In the genomic region with DNA sequence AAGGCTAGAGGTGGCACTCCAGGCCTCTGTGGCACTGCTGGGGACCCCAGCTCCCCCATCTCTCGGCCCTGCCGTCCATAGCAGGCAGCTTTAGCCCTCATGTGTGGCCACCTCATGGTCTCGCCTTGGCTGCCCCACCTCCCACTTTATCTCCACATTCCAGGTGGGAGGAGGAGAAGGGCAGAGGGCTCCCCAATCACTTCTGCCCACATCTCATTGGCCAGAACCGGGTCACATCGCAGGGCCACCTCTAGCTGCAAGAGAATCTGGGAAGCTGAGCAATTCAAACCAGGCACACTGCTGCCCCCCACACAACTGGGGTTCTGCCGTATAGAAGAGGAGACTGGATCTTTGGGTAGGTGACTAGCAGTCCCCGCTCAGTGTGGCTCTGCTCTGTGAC, we compare ENCODE assay signal across 36 cellular contexts. TPM values are rescaled to one million over a fixed set of nuclear protein-coding genes. Genes with fewer than 3 reads are reported as not detected.
"Had no signal": no experiment of that assay in that cellular context is flagged by ENCODE, and none has a peak within 500 bp of the region (broad histone marks: within the 10 kb centered on the region; RNA-seq: fewer than 3 reads in every experiment).

No MANE protein-coding gene starts in this region.

- H3K4me1 ChIP-seq: ascending aorta, breast epithelium, colonic mucosa, foreskin keratinocyte, gastrocnemius medialis had no signal

- H3K36me3 Mint-ChIP-seq: activated naive CD4-positive, alpha-beta T cell treated with anti-CD3 and anti-CD28 coated beads, Interleukin-2, amount 50 U/mL, for 72 hours; activated naive CD8-positive, alpha-beta T cell treated with anti-CD3 and anti-CD28 coated beads, Interleukin-2, amount 10 ng/mL, durations not matched to agents 7 days and 5 days; brain had no signal

- H3K4me3 Mint-ChIP-seq: activated B cell treated with CpG ODN at 0.5 μM for 24 hours; activated CD8-positive, alpha-beta T cell treated with anti-CD3 and anti-CD28 coated beads for 36 hours; activated naive CD8-positive, alpha-beta T cell treated with anti-CD3 and anti-CD28 coated beads, Interleukin-2, amount 10 ng/mL, durations not matched to agents 7 days and 5 days; activated T-cell treated with anti-CD3 and anti-CD28 coated beads, Interleukin-2, amount 50 U/mL, for 4 hours; activated T-helper 17 cell treated with anti-CD3 and anti-CD28 coated beads, Interleukin-2, amount 50 U/mL, for 72 hours; dendritic cell treated with granulocyte-macrophage colony-stimulating factor and Interleukin-4, amounts not matched to agents 40 ng/mL and 50 ng/mL, for 4 days; endodermal cell; T-helper 17 cell; T-helper 2 cell treated with Interferon-gamma antibody and Interleukin-4, amounts not matched to agents 5 μg/mL and 100 μg/mL, for 36 hours had no signal

- H3K27ac ChIP-seq: ascending aorta, breast epithelium, cardiac muscle cell, colonic mucosa, dorsolateral prefrontal cortex, esophagus muscularis mucosa, foreskin keratinocyte, gastrocnemius medialis, WERI-Rb-1 had no signal

- H3K27ac Mint-ChIP-seq: activated B cell treated with CpG ODN at 0.5 μM for 24 hours; activated CD8-positive, alpha-beta T cell treated with anti-CD3 and anti-CD28 coated beads for 36 hours; activated naive CD4-positive, alpha-beta T cell treated with anti-CD3 and anti-CD28 coated beads, Interleukin-2, amount 50 U/mL, for 72 hours; activated naive CD8-positive, alpha-beta T cell treated with anti-CD3 and anti-CD28 coated beads, Interleukin-2, amount 10 ng/mL, durations not matched to agents 7 days and 5 days; activated T-helper 17 cell treated with anti-CD3 and anti-CD28 coated beads, Interleukin-2, amount 50 U/mL, for 72 hours; brain; endodermal cell; T-helper 17 cell had no signal

- H3K36me3 ChIP-seq: ascending aorta, breast epithelium, cardiac muscle cell, colonic mucosa, esophagus muscularis mucosa, gastrocnemius medialis, WERI-Rb-1 had no signal

- ATAC-seq: activated CD4-positive, CD25-positive, alpha-beta regulatory T cell treated with anti-CD3 and anti-CD28 coated beads, Interleukin-2, amount 50 U/mL, for 24 hours; activated CD8-positive, alpha-beta T cell treated with anti-CD3 and anti-CD28 coated beads for 36 hours; activated naive CD4-positive, alpha-beta T cell treated with anti-CD3 and anti-CD28 coated beads, Interleukin-2, amount 50 U/mL, for 72 hours; activated T-cell treated with anti-CD3 and anti-CD28 coated beads, Interleukin-2, amount 50 U/mL, for 4 hours; activated T-helper 17 cell treated with anti-CD3 and anti-CD28 coated beads, Interleukin-2, amount 50 U/mL, for 72 hours; foreskin keratinocyte; gastrocnemius medialis; T-helper 17 cell had no signal

- DNase-seq: activated B cell treated with CpG ODN at 0.5 μM for 24 hours; activated CD4-positive, alpha-beta T cell treated with anti-CD3 and anti-CD28 coated beads for 48 hours; activated CD4-positive, alpha-beta T cell treated with anti-CD3 and anti-CD28 coated beads, Interleukin-2, amount 50 U/mL, for 1 hour; activated CD4-positive, alpha-beta T cell treated with anti-CD3 and anti-CD28 coated beads, Interleukin-2, amount 50 U/mL, for 48 hours; activated CD8-positive, alpha-beta memory T cell treated with anti-CD3 and anti-CD28 coated beads for 24 hours; activated CD8-positive, alpha-beta T cell treated with anti-CD3 and anti-CD28 coated beads for 36 hours; activated effector memory CD4-positive, alpha-beta T cell treated with Interleukin-2 at 50 U/mL for 16 hours; activated gamma-delta T cell treated with Interleukin-2 at 50 U/mL for 16 hours; activated naive CD4-positive, alpha-beta T cell treated with Interleukin-2 at 50 U/mL for 16 hours; activated naive CD8-positive, alpha-beta T cell treated with anti-CD3 and anti-CD28 coated beads, Interleukin-2, amount 10 ng/mL, durations not matched to agents 7 days and 5 days; activated T-cell treated with anti-CD3 and anti-CD28 coated beads, Interleukin-2, amount 50 U/mL, for 4 hours; central memory CD4-positive, alpha-beta T cell; cerebellar nuclear complex; colonic mucosa; dorsolateral prefrontal cortex; effector memory CD4-positive, alpha-beta T cell; endodermal cell; foreskin keratinocyte; gastrocnemius medialis; glutamatergic neuron; SW 1271; T-helper 1 cell; T-helper 17 cell; T1000; WERI-Rb-1 had no signal

- H3K27me3 ChIP-seq: ascending aorta, breast epithelium, cardiac muscle cell, colonic mucosa, dorsolateral prefrontal cortex, foreskin keratinocyte, gastrocnemius medialis had no signal

- H3K9me3 ChIP-seq: ascending aorta, breast epithelium, colonic mucosa, esophagus muscularis mucosa, gastrocnemius medialis had no signal

- H3K27me3 Mint-ChIP-seq: activated B cell treated with CpG ODN at 0.5 μM for 24 hours; activated CD8-positive, alpha-beta T cell treated with anti-CD3 and anti-CD28 coated beads for 36 hours had no signal

- H3K4me3 ChIP-seq: ascending aorta, breast epithelium, cardiac muscle cell, colonic mucosa, dorsolateral prefrontal cortex, esophagus muscularis mucosa, gastrocnemius medialis had no signal

- H3K9me3 Mint-ChIP-seq: activated B cell treated with CpG ODN at 0.5 μM for 24 hours; activated CD8-positive, alpha-beta T cell treated with anti-CD3 and anti-CD28 coated beads for 36 hours; activated naive CD4-positive, alpha-beta T cell treated with anti-CD3 and anti-CD28 coated beads, Interleukin-2, amount 50 U/mL, for 72 hours; activated naive CD8-positive, alpha-beta T cell treated with anti-CD3 and anti-CD28 coated beads, Interleukin-2, amount 10 ng/mL, durations not matched to agents 7 days and 5 days; activated T-cell treated with anti-CD3 and anti-CD28 coated beads, Interleukin-2, amount 50 U/mL, for 4 hours; activated T-helper 17 cell treated with anti-CD3 and anti-CD28 coated beads, Interleukin-2, amount 50 U/mL, for 72 hours; brain; dendritic cell treated with granulocyte-macrophage colony-stimulating factor and Interleukin-4, amounts not matched to agents 40 ng/mL and 50 ng/mL, for 4 days; endodermal cell; T-helper 2 cell treated with Interferon-gamma antibody and Interleukin-4, amounts not matched to agents 5 μg/mL and 100 μg/mL, for 36 hours had no signal

RNA-seq across cellular contexts. Expression of a gene that starts 1.6 kb away (rescaled TPM):
- total RNA-seq: activated B cell treated with CpG ODN at 0.5 μM for 24 hours; activated naive CD4-positive, alpha-beta T cell treated with anti-CD3 and anti-CD28 coated beads, Interleukin-2, amount 50 U/mL, for 72 hours; activated T-cell treated with anti-CD3 and anti-CD28 coated beads, Interleukin-2, amount 50 U/mL, for 4 hours; activated T-helper 17 cell treated with anti-CD3 and anti-CD28 coated beads, Interleukin-2, amount 50 U/mL, for 72 hours; ascending aorta; colonic mucosa; epithelial cell of proximal tubule; foreskin keratinocyte; gastrocnemius medialis had no signal
- polyA plus RNA-seq: foreskin keratinocyte had no signal

RNA-seq across cellular contexts. Expression of a gene that starts 28.1 kb away (rescaled TPM):
- total RNA-seq: activated B cell treated with CpG ODN at 0.5 μM for 24 hours; activated CD8-positive, alpha-beta T cell treated with anti-CD3 and anti-CD28 coated beads for 36 hours; activated naive CD8-positive, alpha-beta T cell treated with anti-CD3 and anti-CD28 coated beads, Interleukin-2, amount 10 ng/mL, durations not matched to agents 7 days and 5 days; activated T-cell treated with anti-CD3 and anti-CD28 coated beads, Interleukin-2, amount 50 U/mL, for 4 hours; activated T-helper 17 cell treated with anti-CD3 and anti-CD28 coated beads, Interleukin-2, amount 50 U/mL, for 72 hours; ascending aorta; cardiac muscle cell; endodermal cell; foreskin keratinocyte had no signal
- polyA plus RNA-seq: cardiac muscle cell, foreskin keratinocyte had no signal
